1 cellular context compared by ENCODE assay signal in the genomic region with DNA sequence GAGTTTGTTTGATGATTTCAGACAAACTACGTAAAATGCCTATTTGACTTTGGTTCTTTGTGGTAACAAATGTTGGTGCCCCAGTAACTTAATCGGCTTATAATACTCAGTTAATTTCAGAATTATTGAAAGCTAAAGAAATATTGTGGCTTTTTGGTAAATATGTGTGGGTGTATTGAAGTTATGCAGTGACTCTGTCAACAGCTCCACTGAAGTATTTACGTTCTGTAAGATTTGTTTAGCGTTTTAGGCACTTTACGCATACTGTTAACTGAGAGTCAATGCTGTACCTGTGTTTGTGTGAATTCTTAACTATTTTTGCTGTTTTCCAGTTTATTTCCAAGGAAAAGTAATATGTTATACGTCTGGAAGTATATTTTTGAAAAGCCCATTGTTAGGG.
TF ChIP-seq lines count a peak whose summit lies in the region.

No MANE protein-coding gene starts in this region.

TF ChIP-seq in H1, 55 proteins besides CTCF, POLR2A, EP300 and RAD21:
- TF ChIP-seq KDM4A (IDR thresholded peaks at IDR 0.05; ENCODE audit: low read depth, low read length, severe bottlenecking) (no peak), CHD1 (IDR thresholded peaks at IDR 0.05; ENCODE audit: low read depth, low read length) (no peak), TEAD4 (IDR thresholded peaks at IDR 0.05; ENCODE audit: low read depth, low read length) (no peak), KDM5A (IDR thresholded peaks at IDR 0.05; ENCODE audit: low read length) (no peak), RXRA (IDR thresholded peaks at IDR 0.05; ENCODE audit: insufficient read depth, low read depth, low read length) (no peak), CEBPB (IDR thresholded peaks at IDR 0.05; ENCODE audit: low read depth, low read length) (no peak), GTF2F1 (IDR thresholded peaks at IDR 0.05; ENCODE audit: borderline replicate concordance, low read depth, low read length) (no peak), SIRT6 (IDR thresholded peaks at IDR 0.05; ENCODE audit: low read length) (no peak), SP2 (IDR thresholded peaks at IDR 0.05; ENCODE audit: low read length) (no peak), NANOG (IDR thresholded peaks at IDR 0.05; ENCODE audit: insufficient read depth, low read depth, low read length, poor library complexity, severe bottlenecking) (no peak), TAF1 (IDR thresholded peaks at IDR 0.05; ENCODE audit: low read depth, low read length) (no peak), RNF2 (IDR thresholded peaks at IDR 0.05; ENCODE audit: borderline replicate concordance, low read depth, low read length, missing control alignments, poor library complexity, severe bottlenecking) (no peak), ASH2L (IDR thresholded peaks at IDR 0.05; ENCODE audit: low read length) (no peak), PHF8 (conservative IDR thresholded peaks at IDR 0.05; ENCODE audit: low read depth, low read length) (no peak)
- TF ChIP-seq, protein P1, sequence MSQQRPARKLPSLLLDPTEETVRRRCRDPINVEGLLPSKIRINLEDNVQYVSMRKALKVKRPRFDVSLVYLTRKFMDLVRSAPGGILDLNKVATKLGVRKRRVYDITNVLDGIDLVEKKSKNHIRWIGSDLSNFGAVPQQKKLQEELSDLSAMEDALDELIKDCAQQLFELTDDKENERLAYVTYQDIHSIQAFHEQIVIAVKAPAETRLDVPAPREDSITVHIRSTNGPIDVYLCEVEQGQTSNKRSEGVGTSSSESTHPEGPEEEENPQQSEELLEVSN (IDR thresholded peaks at IDR 0.05), result no peak
- TF ChIP-seq, protein P2, sequence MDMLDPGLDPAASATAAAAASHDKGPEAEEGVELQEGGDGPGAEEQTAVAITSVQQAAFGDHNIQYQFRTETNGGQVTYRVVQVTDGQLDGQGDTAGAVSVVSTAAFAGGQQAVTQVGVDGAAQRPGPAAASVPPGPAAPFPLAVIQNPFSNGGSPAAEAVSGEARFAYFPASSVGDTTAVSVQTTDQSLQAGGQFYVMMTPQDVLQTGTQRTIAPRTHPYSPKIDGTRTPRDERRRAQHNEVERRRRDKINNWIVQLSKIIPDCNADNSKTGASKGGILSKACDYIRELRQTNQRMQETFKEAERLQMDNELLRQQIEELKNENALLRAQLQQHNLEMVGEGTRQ (IDR thresholded peaks at IDR 0.05; ENCODE audit: low read length), result no peak
